5 cellular contexts compared by ENCODE assay signal in the genomic region with DNA sequence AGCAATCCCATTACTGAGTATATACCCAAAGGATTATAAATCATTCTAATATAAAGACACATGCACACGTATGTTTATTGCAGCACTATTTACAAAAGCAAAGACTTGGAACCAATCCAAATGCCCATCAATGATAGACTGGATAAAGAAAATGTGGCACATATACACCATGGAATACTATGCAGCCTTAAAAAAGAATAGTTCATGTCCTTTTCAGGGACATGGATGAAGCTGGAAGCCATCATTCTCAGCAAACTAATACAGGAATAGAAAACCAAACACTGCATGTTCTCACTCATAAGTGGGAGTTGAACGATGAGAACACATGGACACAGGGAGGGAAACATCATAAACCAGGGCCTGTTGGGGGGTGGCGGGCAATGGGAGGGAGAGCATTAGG. TPM values are rescaled to one million over a fixed set of nuclear protein-coding genes. Genes with fewer than 3 reads are reported as not detected.
"Had no signal": no experiment of that assay in that cellular context is flagged by ENCODE, and none has a peak within 500 bp of the region (broad histone marks: within the 10 kb centered on the region; RNA-seq: fewer than 3 reads in every experiment).

No MANE protein-coding gene starts in this region.

RNA-seq across cellular contexts. Expression of a gene that starts 19.3 kb away (rescaled TPM):
- total RNA-seq: PC-3, RPMI7951, SJCRH30, SK-MEL-5 had no signal
- polyA plus RNA-seq: SK-N-SH had no signal
